8 cellular contexts compared by ENCODE assay signal in the genomic region with DNA sequence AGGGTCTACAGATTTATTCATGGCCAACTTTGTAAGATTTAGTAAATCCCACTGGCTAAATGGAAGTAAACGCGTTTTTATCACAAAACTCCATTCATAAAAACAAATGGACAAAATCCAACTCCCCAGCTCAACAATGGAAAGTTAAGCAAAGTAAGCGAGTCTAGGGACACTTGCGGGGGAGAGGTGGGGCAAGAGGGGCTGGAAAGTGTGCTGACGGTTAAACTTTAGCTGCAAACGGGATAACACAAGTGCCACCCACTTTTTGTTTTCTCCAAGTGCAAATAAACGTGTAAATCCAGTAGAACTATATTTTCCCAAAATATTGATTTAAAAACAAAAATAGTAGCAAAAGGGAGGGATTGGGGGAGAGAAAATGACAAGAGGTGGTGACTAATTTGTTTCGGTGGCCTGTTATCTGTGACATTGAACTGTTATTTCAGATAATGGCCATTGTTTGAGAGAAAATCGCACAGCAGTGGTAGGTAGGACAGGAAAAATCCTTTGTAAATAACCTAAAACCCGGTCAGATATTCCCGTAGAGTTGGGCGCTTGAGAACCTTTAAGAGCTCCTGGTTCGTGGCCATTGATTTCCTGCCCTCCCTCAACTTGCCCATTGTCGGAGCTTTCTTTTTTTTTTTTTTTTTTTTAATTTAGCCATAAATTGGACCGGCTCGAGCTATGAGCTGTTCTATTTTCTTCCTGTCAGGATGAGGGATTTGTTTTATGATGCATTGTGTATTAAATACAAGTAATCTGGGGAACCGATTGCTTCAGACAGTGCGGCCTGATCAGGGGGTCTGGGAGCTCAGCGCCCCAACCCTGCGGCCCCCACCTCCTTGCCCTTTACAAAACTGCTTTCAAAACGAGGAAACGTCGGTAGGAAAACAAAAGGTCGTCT.
DNase-seq lines count a peak whose midpoint lies in the region; ATAC-seq and TF ChIP-seq lines count a peak whose summit lies in the region.

No MANE protein-coding gene starts in this region.

- no peak overlapping the region for H3K4ac ChIP-seq in mesenchymal stem cell (ENCODE audit: low read depth in 1 of 2, low read length in 2 of 2)

- DNase-seq in HFFc6 (no peak), mesenchymal stem cell (peak; percentile 4), NCI-H1694 treated with DMSO at 0.1 percent for 48 hours (lab: John Stamatoyannopoulos, UW) (no peak)
- no peak for DNase-seq in activated CD4-positive, CD25-positive, alpha-beta regulatory T cell treated with anti-CD3 and anti-CD28 coated beads, Interleukin-2, amount 50 U/mL, for 72 hours
- no peak for DNase-seq in activated CD4-positive, alpha-beta T cell treated with anti-CD3 and anti-CD28 coated beads, Interleukin-2, amount 50 U/mL, for 1 hour

- H2BK15ac ChIP-seq in mesenchymal stem cell (ENCODE audit: low read depth, poor library complexity, severe bottlenecking): no peak overlapping the region

- H3K36me3 Mint-ChIP-seq in HFFc6 (ENCODE audit: low read depth) (no peaks in the 10 kb centered on the region), brain (no peaks in the 10 kb centered on the region)

- peaks cover 5 to 27% (median 17%) of the 10 kb centered on the region in 10 experiments; a peak in 15 of 20 replicates for H3K4me1 ChIP-seq in BLaER1 treated with 17β-estradiol and CSF1 and Interleukin-3, amounts not matched to agents 10 nM and 100 nM
- peaks cover 4% of the 10 kb centered on the region for H3K4me1 ChIP-seq in mesenchymal stem cell (ENCODE audit: control insufficient read depth, insufficient read depth, low read depth, low read length)

- no peak overlapping the region for H3K18ac ChIP-seq in mesenchymal stem cell (ENCODE audit: low read depth in 1 of 2, low read length in 2 of 2)

- no peak overlapping the region for H4K91ac ChIP-seq in mesenchymal stem cell (ENCODE audit: low read length)

- no peaks in the 10 kb centered on the region for H3K9me3 Mint-ChIP-seq in HFFc6
- H3K9me3 Mint-ChIP-seq in brain: peaks cover 0 to 4% (median 0%) of the 10 kb centered on the region in 5 experiments

- peaks cover 0 to 50% (median 35%) of the 10 kb centered on the region in 11 experiments; a peak in 17 of 22 replicates for H4K20me1 ChIP-seq in BLaER1 treated with 17β-estradiol and CSF1 and Interleukin-3, amounts not matched to agents 10 nM and 100 nM

- no peak overlapping the region for H3K14ac ChIP-seq in mesenchymal stem cell (ENCODE audit: low read length in 2 of 2)

- 11% methylated on average over 19 of the region's 24 CpGs for WGBS in mesenchymal stem cell

- no peak overlapping the region for H3K9ac ChIP-seq in BLaER1 treated with 17β-estradiol and CSF1 and Interleukin-3, amounts not matched to agents 10 nM and 100 nM
- peak overlapping the region; percentile 65 for H3K9ac ChIP-seq in mesenchymal stem cell (ENCODE audit: low read length)

- no peaks in the 10 kb centered on the region for H3K9me3 ChIP-seq in BLaER1 treated with 17β-estradiol and CSF1 and Interleukin-3, amounts not matched to agents 10 nM and 100 nM (replicated peaks in 1 of 11)
- no peaks in the 10 kb centered on the region for H3K9me3 ChIP-seq in mesenchymal stem cell (ENCODE audit: control insufficient read depth, low read length)

- H3K27ac Mint-ChIP-seq in HFFc6 (0 out of 2 replicates have a peak overlapping the region, but pooled peaks have one; percentile 37), brain (peak overlapping the region in 1 of 5 experiments; percentile 72)

- H2BK5ac ChIP-seq in mesenchymal stem cell (ENCODE audit: low read depth, low read length, poor library complexity, severe bottlenecking): no peak overlapping the region

- no peak for TF ChIP-seq CTCF in HFFc6 (IDR thresholded peaks at IDR 0.05)
- TF ChIP-seq CTCF in brain (conservative IDR thresholded peaks at IDR 0.05): no peak

- no peak overlapping the region for H3K27ac ChIP-seq in BLaER1 treated with 17β-estradiol and CSF1 and Interleukin-3, amounts not matched to agents 10 nM and 100 nM
- H3K27ac ChIP-seq in mesenchymal stem cell (ENCODE audit: low read length, poor library complexity, severe bottlenecking): no peak overlapping the region

- H3K4me1 Mint-ChIP-seq in HFFc6 (ENCODE audit: low read depth): peaks cover 62% of the 10 kb centered on the region
- H3K4me1 Mint-ChIP-seq in brain: peaks cover 65% of the 10 kb centered on the region

- H3K4me3 ChIP-seq in BLaER1 treated with 17β-estradiol and CSF1 and Interleukin-3, amounts not matched to agents 10 nM and 100 nM: peak overlapping the region in 4 of 10 experiments; percentile 22 to 43 (median 30); a peak in 4 of 20 replicates
- H3K4me3 ChIP-seq in mesenchymal stem cell (ENCODE audit: insufficient read depth in 1 of 2, low read depth in 1 of 2, low read length in 2 of 2): peak overlapping the region in 1 of 2 experiments; percentile 76

- peak overlapping the region; percentile 89 for H3K4me3 Mint-ChIP-seq in HFFc6
- H3K4me3 Mint-ChIP-seq in brain: peak overlapping the region; percentile 69 to 87 (median 74)

- H3K79me1 ChIP-seq in mesenchymal stem cell (replicated peaks; ENCODE audit: low read length, poor library complexity, severe bottlenecking): no peaks in the 10 kb centered on the region

- no peak overlapping the region for H3K23ac ChIP-seq in mesenchymal stem cell (ENCODE audit: low read length in 2 of 2)

- H2AFZ ChIP-seq in mesenchymal stem cell (ENCODE audit: low read depth, low read length): no peak overlapping the region

- H2AK5ac ChIP-seq in mesenchymal stem cell (ENCODE audit: low read length, severe bottlenecking): no peak overlapping the region

- H4K8ac ChIP-seq in mesenchymal stem cell (ENCODE audit: low read length): no peak overlapping the region

- no peak for ATAC-seq in GM18517 (IDR thresholded peaks at IDR 0.05; ENCODE audit: unreplicated experiment)

- peaks cover 83 to 90% (median 89%) of the 10 kb centered on the region in 11 experiments for H3K27me3 ChIP-seq in BLaER1 treated with 17β-estradiol and CSF1 and Interleukin-3, amounts not matched to agents 10 nM and 100 nM
- peaks cover 0 to 63% of the 10 kb centered on the region in 2 experiments for H3K27me3 ChIP-seq in mesenchymal stem cell (ENCODE audit: control insufficient read depth in 1 of 2, insufficient read depth in 1 of 2, low read length in 2 of 2)

- peak overlapping the region; percentile 38 to 85 (median 59) for H3K4me2 ChIP-seq in BLaER1 treated with 17β-estradiol and CSF1 and Interleukin-3, amounts not matched to agents 10 nM and 100 nM
- peak overlapping the region; percentile 87 for H3K4me2 ChIP-seq in mesenchymal stem cell (ENCODE audit: low read length, poor library complexity, severe bottlenecking)

- no peaks in the 10 kb centered on the region for H3K36me3 ChIP-seq in BLaER1 treated with 17β-estradiol and CSF1 and Interleukin-3, amounts not matched to agents 10 nM and 100 nM
- H3K36me3 ChIP-seq in mesenchymal stem cell (ENCODE audit: control insufficient read depth in 1 of 2, insufficient read depth in 2 of 2, low read depth in 1 of 2, low read length in 2 of 2): no peaks in the 10 kb centered on the region

- no peak overlapping the region for H2BK12ac ChIP-seq in mesenchymal stem cell (ENCODE audit: low read length in 2 of 2)

- no peak overlapping the region for H2BK120ac ChIP-seq in mesenchymal stem cell (ENCODE audit: low read depth, low read length)

- no peaks in the 10 kb centered on the region for H3K27me3 Mint-ChIP-seq in HFFc6 (ENCODE audit: insufficient read depth)
- peaks cover 77% of the 10 kb centered on the region for H3K27me3 Mint-ChIP-seq in brain
